11 cellular contexts compared by ENCODE assay signal in genomic region chr7:73307436-73307835, GRCh38. TPM values are rescaled to one million over a fixed set of nuclear protein-coding genes. Genes with fewer than 3 reads are reported as not detected.
A peak's percentile ranks its signal among the peaks of the same experiment; 100 is the strongest.
DNase-seq lines count a peak whose midpoint lies in the region; ATAC-seq and TF ChIP-seq lines count a peak whose summit lies in the region.
"Had no signal": no experiment of that assay in that cellular context is flagged by ENCODE, and none has a peak within 500 bp of the region (broad histone marks: within the 10 kb centered on the region; RNA-seq: fewer than 3 reads in every experiment).

No MANE protein-coding gene starts in this region.

- ATAC-seq in activated CD8-positive, alpha-beta memory T cell treated with anti-CD3 and anti-CD28 coated beads, Interleukin-2, amount 10 ng/mL, durations not matched to agents 7 days and 5 days = no peak
- ATAC-seq in T-cell (replicated peaks in 1 of 4) = no peak
- ATAC-seq in stimulated activated naive B cell treated with anti-CD40 and anti-IgM and Interleukin-4, amounts not matched to agents 10 μg/mL and 1 μg/mL and 100 μg/mL, for 72 hours (replicated peaks) = no peak
- ATAC-seq: Right ventricle myocardium inferior had no signal

- H3K4me1 ChIP-seq in iPS-15b (ENCODE audit: control insufficient read depth, insufficient read depth, low read length) = no peaks in the 10 kb centered on the region

- peak overlapping the region; percentile 83 for H3K27ac Mint-ChIP-seq in activated CD8-positive, alpha-beta memory T cell treated with anti-CD3 and anti-CD28 coated beads, Interleukin-2, amount 10 ng/mL, durations not matched to agents 7 days and 5 days
- peak overlapping the region; percentile 80 to 83 for H3K27ac Mint-ChIP-seq in T-cell
- peak overlapping the region; percentile 98 for H3K27ac Mint-ChIP-seq in stimulated activated naive B cell treated with anti-CD40 and anti-IgM and Interleukin-4, amounts not matched to agents 10 μg/mL and 1 μg/mL and 100 μg/mL, for 72 hours

- POLR2A ChIA-PET in T-cell (lab: Charles Lee) = no interaction called here

- no peaks in the 10 kb centered on the region for H3K27me3 Mint-ChIP-seq in activated CD8-positive, alpha-beta memory T cell treated with anti-CD3 and anti-CD28 coated beads, Interleukin-2, amount 10 ng/mL, durations not matched to agents 7 days and 5 days
- H3K27me3 Mint-ChIP-seq in T-cell = no peaks in the 10 kb centered on the region
- H3K27me3 Mint-ChIP-seq in stimulated activated naive B cell treated with anti-CD40 and anti-IgM and Interleukin-4, amounts not matched to agents 10 μg/mL and 1 μg/mL and 100 μg/mL, for 72 hours = no peaks in the 10 kb centered on the region

- no peak overlapping the region for H3K27ac ChIP-seq in WERI-Rb-1

- CTCF ChIA-PET in activated CD8-positive, alpha-beta memory T cell treated with anti-CD3 and anti-CD28 coated beads, Interleukin-2, amount 10 ng/mL, durations not matched to agents 7 days and 5 days (lab: Charles Lee) = no interaction called here
- CTCF ChIA-PET in T-cell (lab: Charles Lee) = no interaction called here

- H3K36me3 ChIP-seq in iPS-15b (ENCODE audit: control insufficient read depth, insufficient read depth, low read length) (peaks cover 17% of the 10 kb centered on the region), WERI-Rb-1 (peaks cover 16% of the 10 kb centered on the region)

- no peak for TF ChIP-seq CTCF in WERI-Rb-1 (IDR thresholded peaks at IDR 0.05; ENCODE audit: low read depth, low read length)

- H3K9me3 ChIP-seq in iPS-15b (ENCODE audit: control insufficient read depth, insufficient read depth, low read length) = no peaks in the 10 kb centered on the region
- no peaks in the 10 kb centered on the region for H3K9me3 ChIP-seq in WERI-Rb-1 (ENCODE audit: severe bottlenecking)

- H3K27me3 ChIP-seq in iPS-15b (ENCODE audit: control insufficient read depth, insufficient read depth, low read length) (no peaks in the 10 kb centered on the region), WERI-Rb-1 (ENCODE audit: insufficient read depth, low read depth, severe bottlenecking) (no peaks in the 10 kb centered on the region)

- H3K4me3 ChIP-seq in iPS-15b (ENCODE audit: low read depth, low read length) = peak overlapping the region; percentile 89
- H3K4me3 ChIP-seq in WERI-Rb-1 (ENCODE audit: low read depth, low read length) = no peak overlapping the region

- H3K4me3 Mint-ChIP-seq in activated CD8-positive, alpha-beta memory T cell treated with anti-CD3 and anti-CD28 coated beads, Interleukin-2, amount 10 ng/mL, durations not matched to agents 7 days and 5 days = peak overlapping the region; percentile 94
- H3K4me3 Mint-ChIP-seq in T-cell = peak overlapping the region; percentile 96 to 100 (median 98)
- peak overlapping the region; percentile 99 to 100 for H3K4me3 Mint-ChIP-seq in stimulated activated naive B cell treated with anti-CD40 and anti-IgM and Interleukin-4, amounts not matched to agents 10 μg/mL and 1 μg/mL and 100 μg/mL, for 72 hours

- H3K4me1 Mint-ChIP-seq in activated CD8-positive, alpha-beta memory T cell treated with anti-CD3 and anti-CD28 coated beads, Interleukin-2, amount 10 ng/mL, durations not matched to agents 7 days and 5 days = peaks cover 28% of the 10 kb centered on the region
- peaks cover 33 to 38% (median 38%) of the 10 kb centered on the region in 3 donors for H3K4me1 Mint-ChIP-seq in T-cell
- H3K4me1 Mint-ChIP-seq in stimulated activated naive B cell treated with anti-CD40 and anti-IgM and Interleukin-4, amounts not matched to agents 10 μg/mL and 1 μg/mL and 100 μg/mL, for 72 hours = peaks cover 25 to 39% of the 10 kb centered on the region in 2 donors

- DNase-seq in activated CD8-positive, alpha-beta memory T cell treated with anti-CD3 and anti-CD28 coated beads, Interleukin-2, amount 10 ng/mL, durations not matched to agents 7 days and 5 days = no peak
- DNase-seq in activated CD8-positive, alpha-beta memory T cell treated with anti-CD3 and anti-CD28 coated beads for 24 hours = no peak
- DNase-seq in T-cell (no peak), WERI-Rb-1 (no peak), germinal center (ENCODE audit: low spot score) (no peak), NAMALWA (ENCODE audit: low spot score) (no peak)
- no peak for DNase-seq in stimulated activated naive B cell treated with anti-CD40 and anti-IgM and Interleukin-4, amounts not matched to agents 10 μg/mL and 1 μg/mL and 100 μg/mL, for 72 hours
- DNase-seq: KBM-7, nucleus accumbens had no signal

- H3K9ac ChIP-seq in iPS-15b (ENCODE audit: low read depth, low read length) = no peak overlapping the region

- H3K36me3 Mint-ChIP-seq in activated CD8-positive, alpha-beta memory T cell treated with anti-CD3 and anti-CD28 coated beads, Interleukin-2, amount 10 ng/mL, durations not matched to agents 7 days and 5 days = peaks cover 21% of the 10 kb centered on the region
- peaks cover 21% of the 10 kb centered on the region for H3K36me3 Mint-ChIP-seq in T-cell
- H3K36me3 Mint-ChIP-seq in stimulated activated naive B cell treated with anti-CD40 and anti-IgM and Interleukin-4, amounts not matched to agents 10 μg/mL and 1 μg/mL and 100 μg/mL, for 72 hours = peaks cover 18 to 40% of the 10 kb centered on the region in 2 donors

- H3K9me3 Mint-ChIP-seq in activated CD8-positive, alpha-beta memory T cell treated with anti-CD3 and anti-CD28 coated beads, Interleukin-2, amount 10 ng/mL, durations not matched to agents 7 days and 5 days (ENCODE audit: low read depth) = no peaks in the 10 kb centered on the region
- no peaks in the 10 kb centered on the region for H3K9me3 Mint-ChIP-seq in T-cell
- no peaks in the 10 kb centered on the region for H3K9me3 Mint-ChIP-seq in stimulated activated naive B cell treated with anti-CD40 and anti-IgM and Interleukin-4, amounts not matched to agents 10 μg/mL and 1 μg/mL and 100 μg/mL, for 72 hours

RNA-seq across cellular contexts. Expression of gene NSUN5, which starts 1.2 kb away (rescaled TPM):
- total RNA-seq in activated CD8-positive, alpha-beta memory T cell treated with anti-CD3 and anti-CD28 coated beads, Interleukin-2, amount 10 ng/mL, durations not matched to agents 7 days and 5 days = 10 to 100 TPM; 53.6 to 58.6 TPM
- total RNA-seq in T-cell = 10 to 100 TPM; 33.1 to 68.3 (median 63.8) TPM

RNA-seq across cellular contexts. Expression of gene TRIM50, which starts 20.4 kb away (rescaled TPM):
- total RNA-seq in activated CD8-positive, alpha-beta memory T cell treated with anti-CD3 and anti-CD28 coated beads, Interleukin-2, amount 10 ng/mL, durations not matched to agents 7 days and 5 days = not detected
- not detected for total RNA-seq in T-cell

RNA-seq across cellular contexts. Expression of gene FKBP6, which starts 20.5 kb away (rescaled TPM):
- not detected for total RNA-seq in activated CD8-positive, alpha-beta memory T cell treated with anti-CD3 and anti-CD28 coated beads, Interleukin-2, amount 10 ng/mL, durations not matched to agents 7 days and 5 days
- total RNA-seq in T-cell = not detected
- total RNA-seq: Right ventricle myocardium inferior had no signal
